In genomic region chr10:97599272-97599619, GRCh38 we compare ENCODE assay signal across 24 cellular contexts. TPM values are rescaled to one million over a fixed set of nuclear protein-coding genes. Genes with fewer than 3 reads are reported as not detected.
"Had no signal": no experiment of that assay in that cellular context is flagged by ENCODE, and none has a peak within 500 bp of the region (broad histone marks: within the 10 kb centered on the region; RNA-seq: fewer than 3 reads in every experiment).

No MANE protein-coding gene starts in this region.

- H3K27ac ChIP-seq: body of pancreas, KMS-11, Peyer's patch had no signal

- H3K4me2 ChIP-seq: KMS-11 had no signal

- H3K27me3 Mint-ChIP-seq: activated naive CD4-positive, alpha-beta T cell treated with anti-CD3 and anti-CD28 coated beads, Interleukin-2, amount 50 U/mL, for 24 hours; activated naive CD8-positive, alpha-beta T cell treated with anti-CD3 and anti-CD28 coated beads, Interleukin-2, amount 50 U/mL, for 24 hours had no signal

- H3K4me3 Mint-ChIP-seq: activated CD8-positive, alpha-beta T cell treated with anti-CD3 and anti-CD28 coated beads, Interleukin-2, amount 10 ng/mL, durations not matched to agents 7 days and 5 days; activated naive CD4-positive, alpha-beta T cell treated with anti-CD3 and anti-CD28 coated beads, Interleukin-2, amount 50 U/mL, for 24 hours; activated naive CD8-positive, alpha-beta T cell treated with anti-CD3 and anti-CD28 coated beads, Interleukin-2, amount 50 U/mL, for 24 hours; T-helper 1 cell treated with Interleukin-12 subunit alpha and Interleukin-12 subunit beta and Interleukin-4 antibody, amounts not matched to agents 30 μg/mL and 1 μg/mL, for 36 hours had no signal

- H3K9ac ChIP-seq: KMS-11 had no signal

- H3K4me3 ChIP-seq: ascending aorta, body of pancreas, Peyer's patch had no signal

- H3K27ac Mint-ChIP-seq: activated CD8-positive, alpha-beta T cell treated with anti-CD3 and anti-CD28 coated beads, Interleukin-2, amount 10 ng/mL, durations not matched to agents 7 days and 5 days; activated naive CD4-positive, alpha-beta T cell treated with anti-CD3 and anti-CD28 coated beads, Interleukin-2, amount 50 U/mL, for 24 hours; activated naive CD8-positive, alpha-beta T cell treated with anti-CD3 and anti-CD28 coated beads, Interleukin-2, amount 50 U/mL, for 24 hours; T-helper 1 cell treated with Interleukin-12 subunit alpha and Interleukin-12 subunit beta and Interleukin-4 antibody, amounts not matched to agents 30 μg/mL and 1 μg/mL, for 36 hours had no signal

- H3K27me3 ChIP-seq: ascending aorta, body of pancreas, Peyer's patch had no signal

- H3K9me3 Mint-ChIP-seq: activated naive CD4-positive, alpha-beta T cell treated with anti-CD3 and anti-CD28 coated beads, Interleukin-2, amount 50 U/mL, for 24 hours; activated naive CD8-positive, alpha-beta T cell treated with anti-CD3 and anti-CD28 coated beads, Interleukin-2, amount 50 U/mL, for 24 hours; T-helper 1 cell treated with Interleukin-12 subunit alpha and Interleukin-12 subunit beta and Interleukin-4 antibody, amounts not matched to agents 30 μg/mL and 1 μg/mL, for 36 hours had no signal

- H3K36me3 Mint-ChIP-seq: activated naive CD4-positive, alpha-beta T cell treated with anti-CD3 and anti-CD28 coated beads, Interleukin-2, amount 50 U/mL, for 24 hours had no signal

- DNase-seq: activated CD4-positive, alpha-beta T cell treated with anti-CD3 and anti-CD28 coated beads for 4 hours; activated CD4-positive, alpha-beta T cell treated with anti-CD3 and anti-CD28 coated beads, Interleukin-2, amount 50 U/mL, for 4 hours; activated CD8-positive, alpha-beta memory T cell treated with anti-CD3 and anti-CD28 coated beads, Interleukin-2, amount 50 U/mL, for 48 hours; activated CD8-positive, alpha-beta T cell treated with anti-CD3 and anti-CD28 coated beads, Interleukin-2, amount 10 ng/mL, durations not matched to agents 7 days and 5 days; activated naive CD8-positive, alpha-beta T cell treated with anti-CD3 and anti-CD28 coated beads, Interleukin-2, amount 50 U/mL, for 24 hours; activated T-cell treated with anti-CD3 and anti-CD28 coated beads, Interleukin-2, amount 50 U/mL, for 1 hour; amniotic stem cell; body of pancreas; NCI-H1092 treated with DMSO at 0.1 percent for 48 hours; NCI-H1417 treated with DMSO at 0.1 percent for 48 hours; NCI-H1694; NCI-H2029; NCI-H2107; NCI-H2171 treated with DMSO at 0.1 percent for 48 hours; NCI-H226; NCI-H526; NCI-H82; Peyer's patch; SHP77 had no signal

- H3K9me3 ChIP-seq: ascending aorta, body of pancreas, Peyer's patch had no signal

- H3K4me1 Mint-ChIP-seq: activated naive CD4-positive, alpha-beta T cell treated with anti-CD3 and anti-CD28 coated beads, Interleukin-2, amount 50 U/mL, for 24 hours; activated naive CD8-positive, alpha-beta T cell treated with anti-CD3 and anti-CD28 coated beads, Interleukin-2, amount 50 U/mL, for 24 hours had no signal

- H3K36me3 ChIP-seq: ascending aorta, Peyer's patch had no signal

RNA-seq across cellular contexts. Expression of gene C10orf62, which starts 9.7 kb away (rescaled TPM):
- total RNA-seq: activated CD8-positive, alpha-beta T cell treated with anti-CD3 and anti-CD28 coated beads, Interleukin-2, amount 10 ng/mL, durations not matched to agents 7 days and 5 days; ascending aorta; Peyer's patch; SK-MEL-5 had no signal

RNA-seq across cellular contexts. Expression of gene HOGA1, which starts 15.1 kb away (rescaled TPM):
- total RNA-seq: activated CD8-positive, alpha-beta T cell treated with anti-CD3 and anti-CD28 coated beads, Interleukin-2, amount 10 ng/mL, durations not matched to agents 7 days and 5 days had no signal

RNA-seq across cellular contexts. Expression of gene ANKRD2, which starts 26.7 kb away (rescaled TPM):
- total RNA-seq: ascending aorta, body of pancreas, Peyer's patch, SK-MEL-5 had no signal
